8 cellular contexts compared by ENCODE assay signal in the genomic region with DNA sequence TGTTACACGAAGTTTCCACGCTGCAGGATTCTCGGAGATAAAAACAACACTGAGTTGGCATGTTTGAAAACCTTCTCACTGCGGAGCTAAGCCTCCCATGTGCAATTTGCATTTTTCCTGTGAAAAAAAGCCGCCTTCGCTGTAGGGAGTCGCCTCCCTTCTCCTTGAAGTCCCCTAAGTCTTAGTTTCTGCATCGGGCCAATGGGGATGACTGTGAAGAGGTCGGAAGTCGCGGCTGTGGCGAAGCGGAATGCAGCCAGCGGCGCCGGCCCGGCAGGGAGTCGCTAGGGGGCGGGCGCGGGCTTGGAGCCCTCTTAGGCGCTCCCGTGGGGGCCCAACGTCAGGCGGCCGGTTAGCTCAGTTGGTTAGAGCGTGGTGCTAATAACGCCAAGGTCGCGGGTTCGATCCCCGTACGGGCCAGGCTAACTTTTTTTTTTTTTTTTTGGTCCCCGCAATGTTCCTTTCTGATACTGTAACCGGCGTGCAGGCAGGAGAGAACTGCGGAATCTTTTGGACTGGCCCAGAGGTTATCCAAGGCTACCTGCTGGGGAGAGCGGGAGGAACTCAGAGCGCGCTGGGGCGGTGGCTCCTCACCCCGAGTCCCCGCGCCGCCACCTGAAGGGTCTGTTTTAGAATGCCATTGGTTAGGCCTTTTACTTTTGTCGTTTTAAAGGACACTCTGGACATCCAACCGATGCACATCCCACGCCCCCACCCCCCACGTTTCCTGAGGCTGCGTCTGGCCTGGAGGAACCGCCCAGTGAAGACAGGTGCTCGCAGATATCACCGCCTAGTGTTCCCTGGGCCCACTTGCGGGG. TPM values are rescaled to one million over a fixed set of nuclear protein-coding genes. Genes with fewer than 3 reads are reported as not detected.
DNase-seq lines count a peak whose midpoint lies in the region; ATAC-seq and TF ChIP-seq lines count a peak whose summit lies in the region.

No MANE protein-coding gene starts in this region.

- no peaks in the 10 kb centered on the region for H3K9me3 Mint-ChIP-seq in activated T-helper 17 cell treated with anti-CD3 and anti-CD28 coated beads, Interleukin-2, amount 50 U/mL, for 72 hours
- H3K9me3 Mint-ChIP-seq in natural killer cell: no peaks in the 10 kb centered on the region

- H3K27ac Mint-ChIP-seq in activated T-helper 17 cell treated with anti-CD3 and anti-CD28 coated beads, Interleukin-2, amount 50 U/mL, for 72 hours: peak overlapping the region; percentile 100
- H3K27ac Mint-ChIP-seq in natural killer cell: peak overlapping the region; percentile 98 to 99

- peak; percentile 97 for DNase-seq in ELF-1 (ENCODE audit: low read depth, low spot score)
- DNase-seq in H4 (ENCODE audit: low spot score): peak; percentile 89
- peak; percentile 92 for DNase-seq in LHCN-M2 (ENCODE audit: low read depth)
- DNase-seq in RPMI8226: peak; percentile 85
- DNase-seq in fibroblast of peridontal ligament (ENCODE audit: extremely low read depth): peak; percentile 90
- peak; percentile 94 for DNase-seq in natural killer cell
- DNase-seq in stimulated activated naive CD4-positive, alpha-beta T cell (lab: John Stamatoyannopoulos, UW): peak; percentile 88 to 97 (median 92)

- H3K36me3 Mint-ChIP-seq in activated T-helper 17 cell treated with anti-CD3 and anti-CD28 coated beads, Interleukin-2, amount 50 U/mL, for 72 hours (ENCODE audit: low read depth): peaks cover 17% of the 10 kb centered on the region
- no peaks in the 10 kb centered on the region for H3K36me3 Mint-ChIP-seq in natural killer cell

- peak; percentile 88 for TF ChIP-seq CTCF in natural killer cell (IDR thresholded peaks at IDR 0.05)

- H3K4me3 Mint-ChIP-seq in activated T-helper 17 cell treated with anti-CD3 and anti-CD28 coated beads, Interleukin-2, amount 50 U/mL, for 72 hours: peak overlapping the region; percentile 99
- H3K4me3 Mint-ChIP-seq in natural killer cell: peak overlapping the region; percentile 97

- no peaks in the 10 kb centered on the region for H3K27me3 Mint-ChIP-seq in activated T-helper 17 cell treated with anti-CD3 and anti-CD28 coated beads, Interleukin-2, amount 50 U/mL, for 72 hours
- H3K27me3 Mint-ChIP-seq in natural killer cell (ENCODE audit: low read depth in 2 of 2): no peaks in the 10 kb centered on the region

- peaks cover 25% of the 10 kb centered on the region for H3K4me1 Mint-ChIP-seq in activated T-helper 17 cell treated with anti-CD3 and anti-CD28 coated beads, Interleukin-2, amount 50 U/mL, for 72 hours
- peaks cover 57 to 58% of the 10 kb centered on the region in 2 donors for H3K4me1 Mint-ChIP-seq in natural killer cell

- peak; percentile 77 for ATAC-seq in activated T-helper 17 cell treated with anti-CD3 and anti-CD28 coated beads, Interleukin-2, amount 50 U/mL, for 72 hours (replicated peaks)
- ATAC-seq in natural killer cell: peak; percentile 68 to 83 (median 73)

- intact Hi-C loops in natural killer cell (cut with micrococcal nuclease): loop anchor here (5.0 kb wide), 3 partner anchors 200 to 370 kb away; a partner anchor contains a TSS

RNA-seq across cellular contexts. Expression of a gene that starts 2.6 kb away (rescaled TPM):
- total RNA-seq in H4 (2014; rRNA removed; shearing (Covaris generic)): 2.7 and 5.0 TPM in 2 replicates
- total RNA-seq in LHCN-M2 (2014; rRNA removed): 9.0 and 10.3 TPM in 2 replicates
- polyA plus RNA-seq in LHCN-M2 (2012): 4.4 TPM
- total RNA-seq in activated T-helper 17 cell treated with anti-CD3 and anti-CD28 coated beads, Interleukin-2, amount 50 U/mL, for 72 hours: 10 to 100 TPM in 1 of 2 donors, 1 to 10 TPM in 1; 8.2 to 11.2 TPM
- 10 to 100 TPM; 13.3 to 20.4 (median 18.1) TPM for total RNA-seq in natural killer cell

RNA-seq across cellular contexts. Expression of a gene that starts 12.0 kb away (rescaled TPM):
- 1.6 and 2.0 TPM in 2 replicates for total RNA-seq in H4 (2014; rRNA removed; shearing (Covaris generic))
- 33.9 and 37.6 TPM in 2 replicates for total RNA-seq in LHCN-M2 (2014; rRNA removed)
- polyA plus RNA-seq in LHCN-M2 (2012): 49.4 TPM
- total RNA-seq in activated T-helper 17 cell treated with anti-CD3 and anti-CD28 coated beads, Interleukin-2, amount 50 U/mL, for 72 hours: 1 to 10 TPM; 2.3 to 5.5 TPM
- 1 to 10 TPM; 3.9 to 6.5 (median 4.7) TPM for total RNA-seq in natural killer cell

RNA-seq across cellular contexts. Expression of a gene that starts 45.7 kb away (rescaled TPM):
- total RNA-seq in H4 (2014; rRNA removed; shearing (Covaris generic)): 24.4 and 51.8 TPM in 2 replicates
- 48.4 and 64.4 TPM in 2 replicates for total RNA-seq in LHCN-M2 (2014; rRNA removed)
- polyA plus RNA-seq in LHCN-M2 (2012): 50.5 TPM
- 10 to 100 TPM; 33.5 to 37.8 TPM for total RNA-seq in activated T-helper 17 cell treated with anti-CD3 and anti-CD28 coated beads, Interleukin-2, amount 50 U/mL, for 72 hours
- total RNA-seq in natural killer cell: 10 to 100 TPM; 22.4 to 30.0 (median 23.3) TPM

RNA-seq across cellular contexts. Expression of a gene that starts 45.8 kb away (rescaled TPM):
- 3.0 and 3.6 TPM in 2 replicates for total RNA-seq in H4 (2014; rRNA removed; shearing (Covaris generic))
- total RNA-seq in LHCN-M2 (2014; rRNA removed): 20.4 and 21.7 TPM in 2 replicates
- 8.9 TPM for polyA plus RNA-seq in LHCN-M2 (2012)
- total RNA-seq in activated T-helper 17 cell treated with anti-CD3 and anti-CD28 coated beads, Interleukin-2, amount 50 U/mL, for 72 hours: 1 to 10 TPM; 4.6 to 4.9 TPM
- total RNA-seq in natural killer cell: 10 to 100 TPM; 10.8 to 18.6 (median 15.3) TPM

Comparison
In these comparisons a context has a peak if more than half of its experiments do, and no peak if none do; other contexts are left out.
1. Peak in every context shown above with its lines: DNase-seq and ATAC-seq.